ENCODE assay signal across 16 cellular contexts in the genomic region with DNA sequence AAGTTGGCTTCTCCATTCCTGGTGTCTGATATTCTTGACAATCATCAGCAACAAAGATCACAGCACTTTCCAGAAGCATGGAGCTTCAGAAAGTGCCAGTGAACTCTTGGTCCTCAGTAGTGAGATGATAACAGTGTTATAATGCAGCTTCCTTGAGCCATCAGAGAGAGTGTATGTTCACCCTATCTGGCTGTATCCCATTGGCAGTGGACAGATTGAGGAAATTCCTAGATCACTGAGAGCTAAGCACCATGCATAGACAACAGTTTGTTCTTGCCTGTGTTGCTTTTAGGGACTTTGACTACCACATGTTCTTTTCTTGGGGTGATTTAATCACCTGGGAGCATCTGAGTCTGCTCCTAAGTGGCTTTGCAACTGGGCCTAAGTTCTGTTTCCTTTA. TPM values are rescaled to one million over a fixed set of nuclear protein-coding genes. Genes with fewer than 3 reads are reported as not detected.
DNase-seq lines count a peak whose midpoint lies in the region; ATAC-seq and TF ChIP-seq lines count a peak whose summit lies in the region.
"Had no signal": no experiment of that assay in that cellular context is flagged by ENCODE, and none has a peak within 500 bp of the region (broad histone marks: within the 10 kb centered on the region; RNA-seq: fewer than 3 reads in every experiment).

No MANE protein-coding gene starts in this region.

- H3K18ac ChIP-seq in trophoblast cell (ENCODE audit: low read length), result no peak overlapping the region

- H3K9me3 Mint-ChIP-seq in activated CD4-positive, alpha-beta memory T cell treated with anti-CD3 and anti-CD28 coated beads for 36 hours, result no peaks in the 10 kb centered on the region
- no peaks in the 10 kb centered on the region for H3K9me3 Mint-ChIP-seq in activated CD4-positive, alpha-beta memory T cell treated with anti-CD3 and anti-CD28 coated beads, Interleukin-2, amount 10 ng/mL, durations not matched to agents 7 days and 5 days
- H3K9me3 Mint-ChIP-seq in endothelial cell (ENCODE audit: unreplicated experiment), result no peaks in the 10 kb centered on the region

- H3K9ac ChIP-seq in trophoblast cell (ENCODE audit: low read length), result no peak overlapping the region
- H3K9ac ChIP-seq: BLaER1 had no signal

- peaks cover 22 to 42% of the 10 kb centered on the region in 2 experiments for H3K36me3 ChIP-seq in trophoblast cell (ENCODE audit: control insufficient read depth in 1 of 2, insufficient read depth in 2 of 2, low read length in 2 of 2)

- H4K8ac ChIP-seq in trophoblast cell (ENCODE audit: low read depth, low read length), result no peak overlapping the region

- no peak overlapping the region for H3K27ac ChIP-seq in trophoblast cell (ENCODE audit: low read depth, low read length)
- H3K27ac ChIP-seq: BLaER1 had no signal

- no peaks in the 10 kb centered on the region for H3K4me1 Mint-ChIP-seq in activated CD4-positive, alpha-beta memory T cell treated with anti-CD3 and anti-CD28 coated beads for 36 hours (ENCODE audit: low read depth)
- peaks cover 2% of the 10 kb centered on the region for H3K4me1 Mint-ChIP-seq in activated CD4-positive, alpha-beta memory T cell treated with anti-CD3 and anti-CD28 coated beads, Interleukin-2, amount 10 ng/mL, durations not matched to agents 7 days and 5 days
- peaks cover 21% of the 10 kb centered on the region for H3K4me1 Mint-ChIP-seq in endothelial cell (ENCODE audit: unreplicated experiment)

- H3K79me1 ChIP-seq in trophoblast cell (ENCODE audit: low read length), result no peaks in the 10 kb centered on the region

- TF ChIP-seq CTCF in endothelial cell (IDR thresholded peaks at IDR 0.05; ENCODE audit: unreplicated experiment), result no peak

- peak overlapping the region; percentile 29 for H3K27ac Mint-ChIP-seq in activated CD4-positive, alpha-beta memory T cell treated with anti-CD3 and anti-CD28 coated beads for 36 hours
- no peak overlapping the region for H3K27ac Mint-ChIP-seq in activated CD4-positive, alpha-beta memory T cell treated with anti-CD3 and anti-CD28 coated beads, Interleukin-2, amount 10 ng/mL, durations not matched to agents 7 days and 5 days
- H3K27ac Mint-ChIP-seq in endothelial cell (ENCODE audit: unreplicated experiment), result peak overlapping the region; percentile 74

- no peaks in the 10 kb centered on the region for H3K79me2 ChIP-seq in trophoblast cell (ENCODE audit: control insufficient read depth, insufficient read depth, low read length, poor library complexity)

- H2BK120ac ChIP-seq in trophoblast cell (ENCODE audit: insufficient read depth, low read length, poor library complexity), result no peak overlapping the region

- POLR2A ChIA-PET in activated CD4-positive, alpha-beta memory T cell treated with anti-CD3 and anti-CD28 coated beads for 36 hours (lab: Charles Lee), result no interaction called here
- POLR2A ChIA-PET in activated CD4-positive, alpha-beta memory T cell treated with anti-CD3 and anti-CD28 coated beads, Interleukin-2, amount 10 ng/mL, durations not matched to agents 7 days and 5 days (lab: Charles Lee), result interaction anchor here (1.3 kb wide), 1 partner anchor 15 kb away, joined by 4 read pairs; a partner anchor contains a TSS

- no peaks in the 10 kb centered on the region for H3K4me1 ChIP-seq in trophoblast cell (ENCODE audit: control insufficient read depth in 1 of 2, insufficient read depth in 2 of 2, low read length in 2 of 2)
- H3K4me1 ChIP-seq: BLaER1 had no signal

- no peak overlapping the region for H2AFZ ChIP-seq in trophoblast cell (ENCODE audit: insufficient read depth, low read length, poor library complexity)

- H3K4me2 ChIP-seq in trophoblast cell (ENCODE audit: low read length), result no peak overlapping the region
- H3K4me2 ChIP-seq: BLaER1 had no signal

- no peak for DNase-seq in activated CD4-positive, alpha-beta memory T cell treated with anti-CD3 and anti-CD28 coated beads for 36 hours
- no peak for DNase-seq in activated CD4-positive, alpha-beta memory T cell treated with anti-CD3 and anti-CD28 coated beads, Interleukin-2, amount 10 ng/mL, durations not matched to agents 7 days and 5 days
- DNase-seq in endothelial cell (ENCODE audit: low spot score) (no peak), trophoblast cell (no peak), NCI-H1930 (lab: John Stamatoyannopoulos, UW) (no peak)
- no peak for DNase-seq in central memory CD4-positive, alpha-beta T cell
- DNase-seq: DMS 273 treated with DMSO at 0.1 percent for 48 hours, H7, MV-4-11, NCI-H1436 treated with DMSO at 0.1 percent for 48 hours, NCI-H446, NCI-H748 treated with DMSO at 0.1 percent for 48 hours, SHP77 had no signal

- H3K27me3 ChIP-seq in trophoblast cell (ENCODE audit: insufficient read depth, low read length), result no peaks in the 10 kb centered on the region
- H3K27me3 ChIP-seq: BLaER1 had no signal

- H4K12ac ChIP-seq in trophoblast cell (ENCODE audit: low read depth, low read length), result no peak overlapping the region

- no peak overlapping the region for H3K4me3 ChIP-seq in trophoblast cell (ENCODE audit: low read depth, low read length)
- H3K4me3 ChIP-seq: BLaER1 had no signal

- no peak overlapping the region for H3K4me3 Mint-ChIP-seq in activated CD4-positive, alpha-beta memory T cell treated with anti-CD3 and anti-CD28 coated beads for 36 hours
- no peak overlapping the region for H3K4me3 Mint-ChIP-seq in activated CD4-positive, alpha-beta memory T cell treated with anti-CD3 and anti-CD28 coated beads, Interleukin-2, amount 10 ng/mL, durations not matched to agents 7 days and 5 days
- H3K4me3 Mint-ChIP-seq in endothelial cell (ENCODE audit: unreplicated experiment), result no peak overlapping the region

- peaks cover 30% of the 10 kb centered on the region for H3K36me3 Mint-ChIP-seq in activated CD4-positive, alpha-beta memory T cell treated with anti-CD3 and anti-CD28 coated beads for 36 hours
- peaks cover 50% of the 10 kb centered on the region for H3K36me3 Mint-ChIP-seq in activated CD4-positive, alpha-beta memory T cell treated with anti-CD3 and anti-CD28 coated beads, Interleukin-2, amount 10 ng/mL, durations not matched to agents 7 days and 5 days (ENCODE audit: low read depth)
- H3K36me3 Mint-ChIP-seq in endothelial cell (ENCODE audit: low read depth, unreplicated experiment), result peaks cover 31% of the 10 kb centered on the region

- intact Hi-C loops in activated CD4-positive, alpha-beta memory T cell treated with anti-CD3 and anti-CD28 coated beads for 36 hours (cut with micrococcal nuclease), result no loop called here

- no peaks in the 10 kb centered on the region for H3K9me3 ChIP-seq in trophoblast cell (ENCODE audit: insufficient read depth, low read depth, low read length)
- H3K9me3 ChIP-seq: BLaER1 had no signal

- H2AK5ac ChIP-seq in trophoblast cell (ENCODE audit: low read length), result no peak overlapping the region

- no peak overlapping the region for H2BK12ac ChIP-seq in trophoblast cell (ENCODE audit: low read length)

- H3K4ac ChIP-seq in trophoblast cell (ENCODE audit: low read depth, low read length), result no peak overlapping the region

- H3K14ac ChIP-seq in trophoblast cell (ENCODE audit: low read length), result no peak overlapping the region

- no peak overlapping the region for H4K91ac ChIP-seq in trophoblast cell (ENCODE audit: low read depth, low read length)

- H2BK5ac ChIP-seq in trophoblast cell (ENCODE audit: low read depth, low read length, poor library complexity), result no peak overlapping the region

- peak overlapping the region; percentile 53 for H3K23ac ChIP-seq in trophoblast cell (ENCODE audit: low read length)

- ATAC-seq in SK-N-SH treated with all-trans-retinoic acid at 6 μM for 48 hours (peak; percentile 85), GM18909 (IDR thresholded peaks at IDR 0.05; ENCODE audit: poor library complexity, unreplicated experiment) (no peak)

- H3K27me3 Mint-ChIP-seq in activated CD4-positive, alpha-beta memory T cell treated with anti-CD3 and anti-CD28 coated beads for 36 hours, result no peaks in the 10 kb centered on the region
- H3K27me3 Mint-ChIP-seq in activated CD4-positive, alpha-beta memory T cell treated with anti-CD3 and anti-CD28 coated beads, Interleukin-2, amount 10 ng/mL, durations not matched to agents 7 days and 5 days, result no peaks in the 10 kb centered on the region
- H3K27me3 Mint-ChIP-seq in endothelial cell (ENCODE audit: unreplicated experiment), result peaks cover 2% of the 10 kb centered on the region

- CTCF ChIA-PET in activated CD4-positive, alpha-beta memory T cell treated with anti-CD3 and anti-CD28 coated beads for 36 hours (lab: Charles Lee), result interaction anchor here (2.5 kb wide), 1 partner anchor 14 kb away, joined by 8 read pairs; a partner anchor contains a TSS
- CTCF ChIA-PET in activated CD4-positive, alpha-beta memory T cell treated with anti-CD3 and anti-CD28 coated beads, Interleukin-2, amount 10 ng/mL, durations not matched to agents 7 days and 5 days (lab: Charles Lee), result no interaction called here

TF ChIP-seq in SK-N-SH treated with all-trans-retinoic acid at 6 μM for 48 hours, 23 proteins besides CTCF, POLR2A, EP300 and RAD21 (continues in another document):
- no peak for TF ChIP-seq ZNF8 (CRISPR knock-in tag; IDR thresholded peaks at IDR 0.05)
- no peak for TF ChIP-seq TCF4 (CRISPR knock-in tag; IDR thresholded peaks at IDR 0.05; ENCODE audit: borderline replicate concordance)
- no peak for TF ChIP-seq BACH2 (CRISPR knock-in tag; IDR thresholded peaks at IDR 0.05; ENCODE audit: borderline replicate concordance)
- TF ChIP-seq TOX (CRISPR knock-in tag; IDR thresholded peaks at IDR 0.05; ENCODE audit: borderline replicate concordance), result no peak
- TF ChIP-seq ZFP3 (CRISPR knock-in tag; IDR thresholded peaks at IDR 0.05), result no peak

RNA-seq across cellular contexts. Expression of a gene that starts 14.6 kb away (rescaled TPM):
- 10 to 100 TPM; 61.7 to 61.9 TPM for total RNA-seq in activated CD4-positive, alpha-beta memory T cell treated with anti-CD3 and anti-CD28 coated beads for 36 hours
- 10 to 100 TPM; 66.1 to 66.6 TPM for total RNA-seq in activated CD4-positive, alpha-beta memory T cell treated with anti-CD3 and anti-CD28 coated beads, Interleukin-2, amount 10 ng/mL, durations not matched to agents 7 days and 5 days
- total RNA-seq in endothelial cell (ENCODE audit: unreplicated experiment), result 40.0 TPM
- polyA plus RNA-seq in trophoblast cell (2013), result 11.3 and 11.5 TPM in 2 replicates

RNA-seq across cellular contexts. Expression of a gene that starts 33.5 kb away (rescaled TPM):
- 1 to 10 TPM; 8.4 to 9.4 TPM for total RNA-seq in activated CD4-positive, alpha-beta memory T cell treated with anti-CD3 and anti-CD28 coated beads for 36 hours
- total RNA-seq in activated CD4-positive, alpha-beta memory T cell treated with anti-CD3 and anti-CD28 coated beads, Interleukin-2, amount 10 ng/mL, durations not matched to agents 7 days and 5 days, result 10 to 100 TPM; 12.1 to 13.7 TPM
- 14.9 TPM for total RNA-seq in endothelial cell (ENCODE audit: unreplicated experiment)
- 11.0 TPM in 2 replicates for polyA plus RNA-seq in trophoblast cell (2013)

RNA-seq across cellular contexts. Expression of a gene that starts 54.6 kb away (rescaled TPM):
- total RNA-seq in activated CD4-positive, alpha-beta memory T cell treated with anti-CD3 and anti-CD28 coated beads for 36 hours, result under 1 TPM; 0.74 to 0.75 TPM
- 1 to 10 TPM; 1.1 TPM for total RNA-seq in activated CD4-positive, alpha-beta memory T cell treated with anti-CD3 and anti-CD28 coated beads, Interleukin-2, amount 10 ng/mL, durations not matched to agents 7 days and 5 days
- total RNA-seq in endothelial cell (ENCODE audit: unreplicated experiment), result 6.2 TPM
- 2.8 and 2.9 TPM in 2 replicates for polyA plus RNA-seq in trophoblast cell (2013)

RNA-seq across cellular contexts. Expression of a gene that starts 58.7 kb away (rescaled TPM):
- total RNA-seq in activated CD4-positive, alpha-beta memory T cell treated with anti-CD3 and anti-CD28 coated beads for 36 hours, result 10 to 100 TPM; 21.5 to 21.9 TPM
- 10 to 100 TPM; 13.5 to 14.5 TPM for total RNA-seq in activated CD4-positive, alpha-beta memory T cell treated with anti-CD3 and anti-CD28 coated beads, Interleukin-2, amount 10 ng/mL, durations not matched to agents 7 days and 5 days
- 12.8 TPM for total RNA-seq in endothelial cell (ENCODE audit: unreplicated experiment)
- 5.5 and 5.8 TPM in 2 replicates for polyA plus RNA-seq in trophoblast cell (2013)
